In the genomic region with DNA sequence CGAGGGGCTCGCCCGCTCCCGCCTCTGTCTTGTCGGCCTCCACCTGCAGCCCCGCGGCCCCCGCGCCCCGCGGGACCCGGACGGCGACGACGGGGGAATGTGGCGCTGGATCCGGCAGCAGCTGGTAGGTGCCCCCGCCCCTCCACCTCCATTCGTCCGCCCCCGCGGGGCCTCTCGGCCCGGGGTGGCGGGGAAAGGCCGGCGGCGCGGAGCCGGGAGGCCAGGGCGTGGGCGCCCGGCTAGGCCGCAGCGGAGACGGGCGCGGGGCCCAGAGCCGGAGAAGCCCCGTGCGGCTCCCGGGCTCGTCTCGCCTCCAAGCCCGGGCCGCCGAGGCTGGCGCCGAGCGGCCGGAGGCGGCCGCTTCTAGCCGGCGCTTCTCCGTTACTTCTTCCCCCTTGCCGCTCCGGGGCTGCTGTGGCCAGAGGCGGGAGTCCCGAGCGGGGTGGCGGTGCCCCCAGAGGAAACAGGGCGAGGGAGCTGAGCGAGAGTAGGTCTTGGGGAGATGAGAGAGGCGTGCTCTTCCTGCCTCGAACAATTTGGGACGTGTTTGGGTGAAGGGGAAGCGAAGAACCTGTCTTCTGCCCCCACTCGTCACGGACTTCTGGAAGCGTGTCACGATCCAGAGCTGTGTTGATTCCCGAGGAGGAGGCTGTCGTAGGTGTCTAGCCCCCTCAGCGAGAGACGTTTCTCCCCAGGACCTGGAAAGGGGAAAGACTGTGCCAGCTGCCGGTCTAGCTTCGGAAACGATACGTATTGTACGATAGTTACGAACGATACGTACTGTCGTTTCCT, we compare ENCODE assay signal across 8 cellular contexts. TPM values are rescaled to one million over a fixed set of nuclear protein-coding genes. Genes with fewer than 3 reads are reported as not detected.
DNase-seq lines count a peak whose midpoint lies in the region; ATAC-seq and TF ChIP-seq lines count a peak whose summit lies in the region.

No MANE protein-coding gene starts in this region.

- peak overlapping the region; percentile 70 to 100 (median 78) for H3K4me3 ChIP-seq in adrenal gland
- H3K4me3 ChIP-seq in right atrium auricular region, result peak overlapping the region; percentile 84 to 91

- ATAC-seq in GM21360 (IDR thresholded peaks at IDR 0.05; ENCODE audit: unreplicated experiment), result peak; percentile 31

- H3K4me1 ChIP-seq in adrenal gland (replicated peaks in 1 of 2) (peaks cover 9 to 17% of the 10 kb centered on the region in 2 donors), right atrium auricular region (peaks cover 0 to 20% of the 10 kb centered on the region in 2 donors)

- DNase-seq in DMS114 treated with DMSO at 0.1 percent for 48 hours (lab: John Stamatoyannopoulos, UW; ENCODE audit: unreplicated experiment), result peak; percentile 42
- peak; percentile 28 for DNase-seq in HPDE6-E6E7 (ENCODE audit: extremely low spot score)
- DNase-seq in SKM-1 (lab: John Stamatoyannopoulos, UW; ENCODE audit: unreplicated experiment), result peak; percentile 40
- DNase-seq in adrenal gland, result peak; percentile 39 to 69 (median 45)
- DNase-seq in right atrium auricular region (ENCODE audit: low spot score), result no peak
- peak; percentile 81 for DNase-seq in retina
- DNase-seq in NCI-H774 (lab: John Stamatoyannopoulos, UW), result no peak

- intact Hi-C loops in adrenal gland (cut with DNase I), result no loop called here

- H3K36me3 ChIP-seq in adrenal gland (replicated peaks in 1 of 2) (no peaks in the 10 kb centered on the region), right atrium auricular region (no peaks in the 10 kb centered on the region)

- no peaks in the 10 kb centered on the region for H3K27me3 ChIP-seq in adrenal gland
- no peaks in the 10 kb centered on the region for H3K27me3 ChIP-seq in right atrium auricular region

- peak overlapping the region; percentile 56 to 98 (median 88) for H3K27ac ChIP-seq in adrenal gland
- peak overlapping the region; percentile 93 to 95 for H3K27ac ChIP-seq in right atrium auricular region

- H3K9me3 ChIP-seq in adrenal gland (replicated peaks in 1 of 3), result no peaks in the 10 kb centered on the region
- H3K9me3 ChIP-seq in right atrium auricular region, result no peaks in the 10 kb centered on the region

- TF ChIP-seq POLR2A in adrenal gland (IDR thresholded peaks at IDR 0.05), result peak; percentile 1 to 51

- peak in 1 of 6 experiments; percentile 4 for TF ChIP-seq CTCF in adrenal gland (IDR thresholded peaks at IDR 0.05)
- TF ChIP-seq CTCF in right atrium auricular region (IDR thresholded peaks at IDR 0.05), result no peak

- 0 to 1% (median 0%) methylated on average over 15 to 86 of the region's 86 CpGs for WGBS in adrenal gland, 4 donors

RNA-seq across cellular contexts. Expression of a gene that starts 0.6 kb away (rescaled TPM):
- 10 to 100 TPM; 27.9 to 45.1 (median 35.1) TPM for total RNA-seq in adrenal gland
- 10 to 100 TPM in 1 of 3 donors, 1 to 10 TPM in 2; 2.9 to 16.0 (median 5.0) TPM for polyA plus RNA-seq in adrenal gland
- 10 to 100 TPM; 28.9 to 36.2 TPM for total RNA-seq in right atrium auricular region

Comparison
In these comparisons a context has a peak if more than half of its experiments do, and no peak if none do; other contexts are left out.
1. DNase-seq: peak in DMS114 treated with DMSO at 0.1 percent for 48 hours (single experiment), HPDE6-E6E7 (single experiment), SKM-1 (single experiment), adrenal gland (7 of 7) and retina (single experiment); none in right atrium auricular region (single experiment) and NCI-H774 (single experiment).